ENCODE assay signal across 1 cellular context in genomic region chr22:19882446-19883381, GRCh38.
TF ChIP-seq lines count a peak whose summit lies in the region.

No MANE protein-coding gene starts in this region.

TF ChIP-seq in H1, 55 proteins besides CTCF, POLR2A, EP300 and RAD21:
- no peak for TF ChIP-seq RFX5 (IDR thresholded peaks at IDR 0.05; ENCODE audit: borderline replicate concordance, low read depth, low read length)
- no peak for TF ChIP-seq GTF2F1 (IDR thresholded peaks at IDR 0.05; ENCODE audit: borderline replicate concordance, low read depth, low read length)
- no peak for TF ChIP-seq TEAD4 (IDR thresholded peaks at IDR 0.05; ENCODE audit: low read depth, low read length)
- no peak for TF ChIP-seq CREB1 (IDR thresholded peaks at IDR 0.05)
- TF ChIP-seq JUN (IDR thresholded peaks at IDR 0.05; ENCODE audit: low read depth, low read length): no peak
- TF ChIP-seq JUND (IDR thresholded peaks at IDR 0.05; ENCODE audit: low read length): no peak
- TF ChIP-seq ATF3 (IDR thresholded peaks at IDR 0.05; ENCODE audit: insufficient read depth, low read depth, low read length): no peak
- TF ChIP-seq ZNF274 (IDR thresholded peaks at IDR 0.05; ENCODE audit: borderline replicate concordance, extremely low read depth, low read length): no peak
- no peak for TF ChIP-seq KDM5A (IDR thresholded peaks at IDR 0.05; ENCODE audit: low read length)
- TF ChIP-seq E2F6 (IDR thresholded peaks at IDR 0.05): no peak
